In genomic region chr1:6445062-6445763, GRCh38 we compare ENCODE assay signal across 9 cellular contexts. TPM values are rescaled to one million over a fixed set of nuclear protein-coding genes. Genes with fewer than 3 reads are reported as not detected.
DNase-seq lines count a peak whose midpoint lies in the region; ATAC-seq, FAIRE-seq and TF ChIP-seq lines count a peak whose summit lies in the region.
"Had no signal": no experiment of that assay in that cellular context is flagged by ENCODE, and none has a peak within 500 bp of the region (broad histone marks: within the 10 kb centered on the region; RNA-seq: fewer than 3 reads in every experiment).

No MANE protein-coding gene starts in this region.

- H3K27ac Mint-ChIP-seq in T-helper 2 cell treated with Interferon-gamma antibody and Interleukin-4, amounts not matched to agents 5 μg/mL and 100 μg/mL, for 36 hours = no peak overlapping the region
- no peak overlapping the region for H3K27ac Mint-ChIP-seq in endothelial cell (ENCODE audit: unreplicated experiment)
- H3K27ac Mint-ChIP-seq: natural killer cell had no signal

- 48 to 58% (median 57%) methylated on average over 18 to 19 of the region's 19 CpGs for WGBS in psoas muscle, 3 donors

- H3K9ac ChIP-seq in SU-DHL-6 (ENCODE audit: low read length) = no peak overlapping the region

- intact Hi-C loops in psoas muscle (cut with DNase I) = no loop called here

- no peak overlapping the region for H2AFZ ChIP-seq in SU-DHL-6 (ENCODE audit: low read depth, low read length, severe bottlenecking)

- DNase-seq in T-helper 2 cell (peak in 3 of 5 experiments; percentile 31 to 38 (median 33)), endothelial cell (ENCODE audit: low spot score) (peak; percentile 60), psoas muscle (no peak), NCI-H128 (lab: John Stamatoyannopoulos, UW; ENCODE audit: unreplicated experiment) (no peak), NCI-H1105 treated with DMSO at 0.1 percent for 48 hours (lab: John Stamatoyannopoulos, UW) (no peak), RCC 7860 (ENCODE audit: low spot score) (no peak)
- DNase-seq in T-helper 2 cell treated with Interferon-gamma antibody and Interleukin-4, amounts not matched to agents 5 μg/mL and 100 μg/mL, for 36 hours (ENCODE audit: low spot score) = no peak
- DNase-seq: natural killer cell had no signal

- H3K27me3 ChIP-seq in SU-DHL-6 (ENCODE audit: low read length) = no peaks in the 10 kb centered on the region
- peaks cover 0 to 71% (median 19%) of the 10 kb centered on the region in 3 donors for H3K27me3 ChIP-seq in psoas muscle (ENCODE audit: insufficient read depth in 3 of 3, low read length in 2 of 3)

- no peak for FAIRE-seq in RCC 7860 (lab: Jason Lieb, UNC)

- H3K9me3 Mint-ChIP-seq in T-helper 2 cell treated with Interferon-gamma antibody and Interleukin-4, amounts not matched to agents 5 μg/mL and 100 μg/mL, for 36 hours = no peaks in the 10 kb centered on the region
- H3K9me3 Mint-ChIP-seq in endothelial cell (ENCODE audit: unreplicated experiment) = no peaks in the 10 kb centered on the region
- H3K9me3 Mint-ChIP-seq: natural killer cell had no signal

- H3K4me1 ChIP-seq in psoas muscle = no peaks in the 10 kb centered on the region

- no peaks in the 10 kb centered on the region for H3K36me3 Mint-ChIP-seq in T-helper 2 cell treated with Interferon-gamma antibody and Interleukin-4, amounts not matched to agents 5 μg/mL and 100 μg/mL, for 36 hours (ENCODE audit: low read depth)
- peaks cover 4% of the 10 kb centered on the region for H3K36me3 Mint-ChIP-seq in endothelial cell (ENCODE audit: low read depth, unreplicated experiment)
- H3K36me3 Mint-ChIP-seq: natural killer cell had no signal

- H3K79me2 ChIP-seq in SU-DHL-6 (ENCODE audit: insufficient read depth, low read length) = no peaks in the 10 kb centered on the region

- no peak overlapping the region for H3K4me3 ChIP-seq in SU-DHL-6 (ENCODE audit: insufficient read depth, low read length, poor library complexity, severe bottlenecking)
- no peak overlapping the region for H3K4me3 ChIP-seq in psoas muscle

- H3K27ac ChIP-seq in SU-DHL-6 (ENCODE audit: low read depth, low read length) (no peak overlapping the region), psoas muscle (no peak overlapping the region)

- H3K36me3 ChIP-seq in SU-DHL-6 (ENCODE audit: low read length) (no peaks in the 10 kb centered on the region), psoas muscle (ENCODE audit: insufficient read depth in 1 of 2, low read depth in 1 of 2) (no peaks in the 10 kb centered on the region)

- no peaks in the 10 kb centered on the region for H3K9me2 ChIP-seq in SU-DHL-6 (replicated peaks; ENCODE audit: insufficient read depth, low read length)

- H3K9me3 ChIP-seq in SU-DHL-6 (ENCODE audit: insufficient read depth, low read length) (no peaks in the 10 kb centered on the region), psoas muscle (no peaks in the 10 kb centered on the region)

- H4K20me1 ChIP-seq in SU-DHL-6 (ENCODE audit: low read depth, low read length) = no peaks in the 10 kb centered on the region

- H3F3A ChIP-seq in SU-DHL-6 (ENCODE audit: insufficient read depth) = no peaks in the 10 kb centered on the region

- peaks cover 48% of the 10 kb centered on the region for H3K27me3 Mint-ChIP-seq in T-helper 2 cell treated with Interferon-gamma antibody and Interleukin-4, amounts not matched to agents 5 μg/mL and 100 μg/mL, for 36 hours (ENCODE audit: low read depth)
- H3K27me3 Mint-ChIP-seq in endothelial cell (ENCODE audit: unreplicated experiment) = peaks cover 11% of the 10 kb centered on the region

- TF ChIP-seq CTCF in SU-DHL-6 (IDR thresholded peaks at IDR 0.05; ENCODE audit: insufficient read depth, low read length, poor library complexity, severe bottlenecking) = peak; percentile 36
- peak; percentile 61 for TF ChIP-seq CTCF in endothelial cell (IDR thresholded peaks at IDR 0.05; ENCODE audit: unreplicated experiment)
- TF ChIP-seq CTCF in psoas muscle (IDR thresholded peaks at IDR 0.05) = peak; percentile 40

- H3K4me3 Mint-ChIP-seq in T-helper 2 cell treated with Interferon-gamma antibody and Interleukin-4, amounts not matched to agents 5 μg/mL and 100 μg/mL, for 36 hours = no peak overlapping the region
- no peak overlapping the region for H3K4me3 Mint-ChIP-seq in endothelial cell (ENCODE audit: unreplicated experiment)
- H3K4me3 Mint-ChIP-seq: natural killer cell had no signal

- H3K4me1 Mint-ChIP-seq in T-helper 2 cell treated with Interferon-gamma antibody and Interleukin-4, amounts not matched to agents 5 μg/mL and 100 μg/mL, for 36 hours (ENCODE audit: low read depth) = peaks cover 7% of the 10 kb centered on the region
- H3K4me1 Mint-ChIP-seq in endothelial cell (ENCODE audit: unreplicated experiment) = peaks cover 7% of the 10 kb centered on the region

- ATAC-seq in psoas muscle = peak; percentile 29 to 59 (median 50)

- H3K4me2 ChIP-seq in SU-DHL-6 (ENCODE audit: low read depth, low read length, poor library complexity, severe bottlenecking) = no peak overlapping the region

RNA-seq across cellular contexts. Expression of gene ESPN, which starts 20.6 kb away (rescaled TPM):
- total RNA-seq in endothelial cell (ENCODE audit: unreplicated experiment) (0.36 TPM), psoas muscle (not detected)
- polyA plus RNA-seq in psoas muscle = under 1 TPM in 1 of 3 donors, not detected in 2; 0.12 TPM

RNA-seq across cellular contexts. Expression of gene TNFRSF25, which starts 20.8 kb away (rescaled TPM):
- 104 TPM for total RNA-seq in endothelial cell (ENCODE audit: unreplicated experiment)
- 1 to 10 TPM; 1.5 to 2.6 (median 2.2) TPM for total RNA-seq in psoas muscle
- 1 to 10 TPM; 1.5 to 2.7 (median 1.6) TPM for polyA plus RNA-seq in psoas muscle

RNA-seq across cellular contexts. Expression of gene HES2, which starts 25.5 kb away (rescaled TPM):
- total RNA-seq in endothelial cell (ENCODE audit: unreplicated experiment) (0.10 TPM), psoas muscle (under 1 TPM in 1 of 4 donors, not detected in 3; 0.06 TPM)
- under 1 TPM in 1 of 3 donors, not detected in 2; 0.13 TPM for polyA plus RNA-seq in psoas muscle
- total RNA-seq: natural killer cell had no signal

RNA-seq across cellular contexts. Expression of gene PLEKHG5, which starts 46.3 kb away (rescaled TPM):
- total RNA-seq in endothelial cell (ENCODE audit: unreplicated experiment) (109 TPM), psoas muscle (1 to 10 TPM; 2.6 to 3.3 (median 3.2) TPM)
- polyA plus RNA-seq in psoas muscle = 1 to 10 TPM; 1.5 to 2.3 (median 2.0) TPM

RNA-seq across cellular contexts. Expression of gene ACOT7, which starts 51.6 kb away (rescaled TPM):
- total RNA-seq in endothelial cell (ENCODE audit: unreplicated experiment) = 35.1 TPM
- total RNA-seq in psoas muscle = 1 to 10 TPM; 3.5 to 4.9 (median 4.0) TPM
- 10 to 100 TPM in 1 of 3 donors, 1 to 10 TPM in 2; 2.3 to 12.4 (median 4.9) TPM for polyA plus RNA-seq in psoas muscle

Comparison
In these comparisons a context has a peak if more than half of its experiments do, and no peak if none do; other contexts are left out.
1. DNase-seq: peak in T-helper 2 cell (3 of 5) and endothelial cell (single experiment); none in T-helper 2 cell treated with Interferon-gamma antibody and Interleukin-4, amounts not matched to agents 5 μg/mL and 100 μg/mL, for 36 hours (single experiment), psoas muscle (0 of 2), NCI-H128 (single experiment), NCI-H1105 treated with DMSO at 0.1 percent for 48 hours (single experiment) and RCC 7860 (single experiment).
2. RNA of gene TNFRSF25, which starts 20.8 kb away (total RNA-seq): 104 TPM in endothelial cell (single experiment); 1.5 to 2.6 TPM in psoas muscle; every median in the first group is over 10 times any median in the second.
3. Peak in every context shown above with its lines, with median percentiles within 50 percentile points of each other: CTCF ChIP-seq.